21 cellular contexts compared by ENCODE assay signal in the genomic region with DNA sequence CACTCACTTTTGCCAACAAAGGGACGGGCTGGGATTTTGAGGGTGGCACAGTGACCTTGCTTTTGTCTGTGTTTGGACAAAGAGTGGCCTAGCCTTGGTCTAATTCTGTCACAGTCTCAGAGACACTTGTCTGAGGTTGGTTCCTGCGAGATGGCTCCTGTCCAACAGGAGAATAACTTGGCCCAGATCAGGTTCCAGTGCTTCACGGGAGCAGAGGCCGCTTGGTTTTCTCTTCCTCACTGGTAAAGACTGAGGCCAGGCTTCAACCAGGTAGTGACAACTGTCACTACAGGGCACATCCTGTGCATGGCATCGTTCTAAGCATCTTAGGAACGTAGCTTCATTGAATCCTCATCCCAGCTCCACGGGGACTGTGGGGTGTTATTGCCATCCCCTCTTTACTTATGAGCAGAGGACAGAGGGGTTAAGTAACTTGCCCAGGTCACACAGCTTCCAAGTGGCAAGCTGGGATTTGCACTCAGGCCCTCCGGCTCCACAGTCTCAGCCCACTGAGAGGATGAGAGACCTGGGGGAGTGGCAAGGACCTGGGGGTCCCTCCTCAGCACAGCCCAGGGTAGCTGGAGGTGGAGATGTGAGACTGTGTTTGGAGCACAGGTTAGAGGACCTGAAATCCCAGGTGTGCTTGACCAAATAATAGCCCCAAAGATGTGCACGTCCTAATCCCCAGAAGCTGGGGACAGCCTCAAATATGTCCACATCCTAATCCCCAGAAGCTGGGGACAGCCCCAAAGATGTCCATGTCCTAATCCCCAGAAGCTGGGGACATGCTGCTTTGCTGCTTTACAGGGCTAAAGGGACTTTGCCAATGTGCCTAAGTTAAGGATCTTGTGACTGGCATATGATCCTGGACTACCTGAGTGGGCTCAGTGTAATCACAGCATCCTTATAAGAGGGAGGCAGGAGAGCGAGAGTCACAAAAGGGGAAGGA.
DNase-seq lines count a peak whose midpoint lies in the region; ATAC-seq and TF ChIP-seq lines count a peak whose summit lies in the region.
"Had no signal": no experiment of that assay in that cellular context is flagged by ENCODE, and none has a peak within 500 bp of the region (broad histone marks: within the 10 kb centered on the region; RNA-seq: fewer than 3 reads in every experiment).

No MANE protein-coding gene starts in this region.

- H3K27ac ChIP-seq in lung (ENCODE audit: low read depth in 1 of 2, low read length in 1 of 2) (no peak overlapping the region), suprapubic skin (no peak overlapping the region)
- H3K27ac ChIP-seq: GM23248, thyroid gland, WERI-Rb-1 had no signal

- TF ChIP-seq POLR2A in suprapubic skin (IDR thresholded peaks at IDR 0.05), result no peak

- no peak for TF ChIP-seq EP300 in suprapubic skin (IDR thresholded peaks at IDR 0.05)

- WGBS in lung, 2 donors, result 82 to 85% methylated on average over 10 of the region's 10 CpGs
- whole genome bisulfite sequencing in suprapubic skin, result 92% methylated on average over 4 of the region's 10 CpGs

- no peak for ATAC-seq in lung (ENCODE audit: insufficient read depth, low FRiP score)
- ATAC-seq: naive thymus-derived CD4-positive, alpha-beta T cell had no signal

- peaks cover 0 to 19% of the 10 kb centered on the region in 2 donors for H3K9me3 ChIP-seq in lung (ENCODE audit: control insufficient read depth in 2 of 2, insufficient read depth in 1 of 2, low read length in 1 of 2)
- H3K9me3 ChIP-seq in suprapubic skin, result peaks cover 3% of the 10 kb centered on the region
- H3K9me3 ChIP-seq: thyroid gland had no signal

- TF ChIP-seq CTCF in lung (IDR thresholded peaks at IDR 0.05; ENCODE audit: control extremely low read depth, extremely low read depth) (no peak), suprapubic skin (IDR thresholded peaks at IDR 0.05) (no peak)

- peak; percentile 45 for DNase-seq in activated effector memory CD4-positive, alpha-beta T cell treated with anti-CD3 and anti-CD28 coated beads, Interleukin-2, amount 50 U/mL, for 16 hours
- no peak for DNase-seq in activated effector memory CD4-positive, alpha-beta T cell treated with Interleukin-2 at 50 U/mL for 16 hours
- peak; percentile 78 for DNase-seq in cerebellar cortex (ENCODE audit: low spot score)
- peak; percentile 25 for DNase-seq in lung (ENCODE audit: low spot score)
- peak; percentile 39 to 76 for DNase-seq in suprapubic skin (ENCODE audit: low spot score in 2 of 2)
- no peak for DNase-seq in Kasumi-1 (lab: John Stamatoyannopoulos, UW)
- no peak for DNase-seq in stimulated activated CD4-positive, alpha-beta T cell treated with anti-CD3 and anti-CD28 coated beads, Interleukin-12 subunit alpha, Interleukin-12 subunit beta, amount 100 ng/mL, for 4 hours
- DNase-seq in NCI-H1105 treated with DMSO at 0.1 percent for 48 hours (lab: John Stamatoyannopoulos, UW), result no peak
- DNase-seq: activated CD4-positive, alpha-beta T cell treated with anti-CD3 and anti-CD28 coated beads for 48 hours; CD4-positive, alpha-beta memory T cell; effector memory CD4-positive, alpha-beta T cell; glutamatergic neuron; GM23248; NCI-H1048; NCI-H1694; NCI-H446 treated with DMSO at 0.1 percent for 48 hours; nucleus accumbens; T-cell; thyroid gland; WERI-Rb-1 had no signal

- H3K4me3 ChIP-seq in lung (no peak overlapping the region), suprapubic skin (no peak overlapping the region)
- H3K4me3 ChIP-seq: GM23248, thyroid gland had no signal

- H3K36me3 ChIP-seq in lung (ENCODE audit: control insufficient read depth in 2 of 2, insufficient read depth in 2 of 2, low read length in 2 of 2), result no peaks in the 10 kb centered on the region
- no peaks in the 10 kb centered on the region for H3K36me3 ChIP-seq in suprapubic skin
- H3K36me3 ChIP-seq: thyroid gland, WERI-Rb-1 had no signal

- H3K27me3 ChIP-seq in lung (ENCODE audit: control insufficient read depth, insufficient read depth) (peaks cover 10% of the 10 kb centered on the region), suprapubic skin (peaks cover 38% of the 10 kb centered on the region)

- H3K4me1 ChIP-seq in lung (ENCODE audit: control insufficient read depth in 2 of 2, insufficient read depth in 2 of 2, low read length in 2 of 2) (no peaks in the 10 kb centered on the region), suprapubic skin (peaks cover 1% of the 10 kb centered on the region)

Comparison
In these comparisons a context has a peak if more than half of its experiments do, and no peak if none do; other contexts are left out.
1. DNase-seq: peak in activated effector memory CD4-positive, alpha-beta T cell treated with anti-CD3 and anti-CD28 coated beads, Interleukin-2, amount 50 U/mL, for 16 hours (single experiment), cerebellar cortex (single experiment), lung (single experiment) and suprapubic skin (2 of 2); none in activated effector memory CD4-positive, alpha-beta T cell treated with Interleukin-2 at 50 U/mL for 16 hours (single experiment), Kasumi-1 (0 of 2), stimulated activated CD4-positive, alpha-beta T cell treated with anti-CD3 and anti-CD28 coated beads, Interleukin-12 subunit alpha, Interleukin-12 subunit beta, amount 100 ng/mL, for 4 hours (single experiment) and NCI-H1105 treated with DMSO at 0.1 percent for 48 hours (single experiment).